Comparison of ENCODE assay signal across 9 cellular contexts in genomic region chr6:37021356-37022129, GRCh38. TPM values are rescaled to one million over a fixed set of nuclear protein-coding genes. Genes with fewer than 3 reads are reported as not detected.
DNase-seq lines count a peak whose midpoint lies in the region; ATAC-seq, FAIRE-seq and TF ChIP-seq lines count a peak whose summit lies in the region.
"Had no signal": no experiment of that assay in that cellular context is flagged by ENCODE, and none has a peak within 500 bp of the region (broad histone marks: within the 10 kb centered on the region; RNA-seq: fewer than 3 reads in every experiment).

No MANE protein-coding gene starts in this region.

- peaks cover 23% of the 10 kb centered on the region for H3K4me1 Mint-ChIP-seq in osteocyte (ENCODE audit: unreplicated experiment)

- no peaks in the 10 kb centered on the region for H3K36me3 ChIP-seq in HEK293 (ENCODE audit: control insufficient read depth in 2 of 2, insufficient read depth in 1 of 2, low read length in 2 of 2)
- peaks cover 12 to 20% of the 10 kb centered on the region in 2 experiments for H3K36me3 ChIP-seq in GM12878 (ENCODE audit: control insufficient read depth in 2 of 2, insufficient read depth in 2 of 2, low read length in 1 of 2)
- H3K36me3 ChIP-seq in body of pancreas (replicated peaks in 1 of 2; ENCODE audit: insufficient read depth in 1 of 2, low read depth in 2 of 2): no peaks in the 10 kb centered on the region

- peak; percentile 54 for TF ChIP-seq CTCF in A549 (IDR thresholded peaks at IDR 0.05)
- 0 out of 2 replicates have a peak, but pooled peaks have one; percentile 11 for TF ChIP-seq CTCF in HEK293 (tag by site-specific recombination; IDR thresholded peaks at IDR 0.05)
- TF ChIP-seq CTCF in GM12878 (IDR thresholded peaks at IDR 0.05 in 2 of 3, conservative IDR thresholded peaks at IDR 0.05 in 1 of 3; ENCODE audit: control insufficient read depth in 2 of 3, extremely low read depth in 1 of 3, insufficient read depth in 1 of 3, low read depth in 3 of 3, low read length in 3 of 3): peak; percentile 4 to 32 (median 31); a peak in 3 of 6 replicates
- peak; percentile 59 for TF ChIP-seq CTCF in osteocyte (IDR thresholded peaks at IDR 0.05)
- no peak for TF ChIP-seq CTCF in omental fat pad (IDR thresholded peaks at IDR 0.05)
- TF ChIP-seq CTCF in body of pancreas (IDR thresholded peaks at IDR 0.05): peak in 3 of 7 experiments; percentile 15 to 20 (median 17)

- RAD21 ChIA-PET in GM12878 (lab: Charles Lee; ENCODE audit: unreplicated experiment): interaction anchor here (5.3 kb wide), 1 partner anchor 151 kb away, joined by 76 read pairs; the partner anchor contains the start of gene PIM1

- no peaks in the 10 kb centered on the region for H3K79me2 ChIP-seq in GM12878 (ENCODE audit: control insufficient read depth, insufficient read depth, low read length)

- no peak overlapping the region for H2AFZ ChIP-seq in GM12878 (ENCODE audit: control insufficient read depth, low read depth, low read length)

- FAIRE-seq in A549 (lab: Jason Lieb, UNC) (no peak), GM12878 (lab: Jason Lieb, UNC) (no peak)

- no peak for TF ChIP-seq EP300 in A549 (IDR thresholded peaks at IDR 0.05)
- TF ChIP-seq EP300 in GM12878 (IDR thresholded peaks at IDR 0.05; ENCODE audit: borderline replicate concordance in 1 of 2, control insufficient read depth in 1 of 2, low read depth in 2 of 2, low read length in 2 of 2): no peak

- no peaks in the 10 kb centered on the region for H3K36me3 Mint-ChIP-seq in osteocyte (ENCODE audit: unreplicated experiment)

- SMC1A ChIA-PET in GM12878 (lab: Charles Lee; ENCODE audit: uncharacterized antibody, unreplicated experiment): interaction anchor here (1.3 to 5.1 kb wide), 3 partner anchors 150 to 192 kb away, joined by 4 to 66 read pairs (median 4); partner anchors contain the start of gene PIM1

- H3K9ac ChIP-seq in GM12878 (ENCODE audit: control insufficient read depth, insufficient read depth, low read length): no peak overlapping the region

- peaks cover 3% of the 10 kb centered on the region; the same call in 1 of the 2 replicates for H4K20me1 ChIP-seq in GM12878 (ENCODE audit: control insufficient read depth, insufficient read depth)

- no TSS peak for BruUV-seq in GM12878 (replicated peaks; lab: Mats Ljungman, UMichigan)

- POLR2A ChIA-PET in A549 (lab: Yijun Ruan, JAX) (interaction anchor here (0.6 kb wide), 1 partner anchor 221 kb away, joined by 3 read pairs; no protein-coding TSS in a partner anchor), HEK293 (lab: Yijun Ruan, JAX) (interaction anchor here (0.6 to 1.8 kb wide), 3 partner anchors 13 to 189 kb away, joined by 3 to 6 read pairs (median 5); no protein-coding TSS in a partner anchor), GM12878 (lab: Charles Lee) (interaction anchor here (2.7 kb wide), 1 partner anchor 15 kb away, joined by 6 read pairs; no protein-coding TSS in a partner anchor)

- H3K9me3 ChIP-seq in A549 (no peaks in the 10 kb centered on the region), HEK293 (ENCODE audit: control insufficient read depth, insufficient read depth, low read depth, low read length) (no peaks in the 10 kb centered on the region), GM12878 (replicated peaks; ENCODE audit: control insufficient read depth, insufficient read depth, low read length) (no peaks in the 10 kb centered on the region), body of pancreas (no peaks in the 10 kb centered on the region)

- no peaks in the 10 kb centered on the region for H3K27me3 Mint-ChIP-seq in osteocyte (ENCODE audit: unreplicated experiment)
- H3K27me3 Mint-ChIP-seq: memory B cell had no signal

- TF ChIP-seq POLR2A in A549 (IDR thresholded peaks at IDR 0.05; ENCODE audit: low read length) (no peak), GM12878 (IDR thresholded peaks at IDR 0.05; ENCODE audit: low read depth, low read length) (no peak), body of pancreas (IDR thresholded peaks at IDR 0.05) (no peak)

- H3K4me3 Mint-ChIP-seq in osteocyte (ENCODE audit: unreplicated experiment): no peak overlapping the region
- H3K4me3 Mint-ChIP-seq: memory B cell had no signal

- 59% methylated on average over 11 of the region's 14 CpGs for WGBS in A549 (ENCODE audit: missing lambda C conversion rate)
- 90% methylated on average over 14 of the region's 14 CpGs for WGBS in GM12878 (ENCODE audit: insufficient coverage, insufficient replicate concordance, low lambda C conversion rate, missing lambda C conversion rate)
- 82 to 88% methylated on average over 10 to 14 of the region's 14 CpGs for WGBS in body of pancreas, 2 donors

- in situ Hi-C loops in GM12878 (cut with MboI): loop anchor here (10.0 kb wide), 2 partner anchors 153 to 183 kb away; partner anchors contain the start of gene PIM1

- H3K27ac Mint-ChIP-seq in osteocyte (ENCODE audit: unreplicated experiment): no peak overlapping the region
- H3K27ac Mint-ChIP-seq: memory B cell had no signal

- no peaks in the 10 kb centered on the region for H3K9me3 Mint-ChIP-seq in osteocyte (ENCODE audit: unreplicated experiment)
- H3K9me3 Mint-ChIP-seq: memory B cell had no signal

- TF ChIP-seq RAD21 in A549 (conservative IDR thresholded peaks at IDR 0.05 in 1 of 2, IDR thresholded peaks at IDR 0.05 in 1 of 2) (peak; percentile 70 to 86), GM12878 (IDR thresholded peaks at IDR 0.05; ENCODE audit: insufficient read depth, low read depth, low read length) (peak; percentile 69)

- H3K4me1 ChIP-seq in A549 (peaks cover 45% of the 10 kb centered on the region), HEK293 (ENCODE audit: control insufficient read depth, insufficient read depth, low read length) (peaks cover 3% of the 10 kb centered on the region; the same call in 1 of the 2 replicates), GM12878 (ENCODE audit: control insufficient read depth, insufficient read depth, low read length) (peaks cover 7% of the 10 kb centered on the region; the same call in 1 of the 2 replicates), body of pancreas (peaks cover 49% of the 10 kb centered on the region)

- CTCF ChIA-PET in A549 (lab: Yijun Ruan, JAX) (interaction anchor here (0.9 to 20.1 kb wide), 12 partner anchors 9 to 293 kb away, joined by 3 to 546 read pairs (median 6); partner anchors contain the start of genes C6orf89 and PIM1), HEK293 (lab: Yijun Ruan, JAX) (interaction anchor here (0.6 to 20.3 kb wide), 20 partner anchors 9 to 294 kb away, joined by 3 to 845 read pairs (median 4); partner anchors contain the start of gene PIM1), GM12878 (lab: Yijun Ruan, JAX) (interaction anchor here (0.6 to 7.5 kb wide), 7 partner anchors 8 to 188 kb away, joined by 3 to 135 read pairs (median 19); partner anchors contain the start of gene C6orf89)

- H3K27ac ChIP-seq in A549: peak overlapping the region; percentile 48 to 87; a peak in 5 of 6 replicates
- H3K27ac ChIP-seq in HEK293 (ENCODE audit: extremely low read depth, low read depth, low read length): no peak overlapping the region
- H3K27ac ChIP-seq in GM12878 (ENCODE audit: control insufficient read depth, insufficient read depth): no peak overlapping the region
- H3K27ac ChIP-seq in body of pancreas: no peak overlapping the region

- H3K4me3 ChIP-seq in A549 (no peak overlapping the region), HEK293 (ENCODE audit: low read depth, low read length) (no peak overlapping the region), GM12878 (no peak overlapping the region), body of pancreas (no peak overlapping the region)

- intact Hi-C loops in GM12878 (cut with micrococcal nuclease; ENCODE audit: unreplicated experiment) (no loop called here), body of pancreas (cut with DNase I) (no loop called here)

- peak in 1 of 2 experiments; percentile 38; a peak in 3 of 6 replicates for ATAC-seq in A549
- no peak for ATAC-seq in GM12878
- no peak for ATAC-seq in HG03565 (IDR thresholded peaks at IDR 0.05; ENCODE audit: unreplicated experiment)
- ATAC-seq in omental fat pad (ENCODE audit: low FRiP score): no peak
- ATAC-seq in body of pancreas: no peak

- H3K4me2 ChIP-seq in A549 (no peak overlapping the region), GM12878 (ENCODE audit: control insufficient read depth, insufficient read depth) (no peak overlapping the region)

- H3K27me3 ChIP-seq in GM12878 (replicated peaks in 1 of 2; ENCODE audit: control insufficient read depth in 2 of 2, insufficient read depth in 2 of 2, low read length in 1 of 2) (no peaks in the 10 kb centered on the region), body of pancreas (no peaks in the 10 kb centered on the region)

- DNase-seq in A549 (ENCODE audit: low read depth in 1 of 2, low spot score in 1 of 2): peak in 1 of 2 experiments; percentile 60
- DNase-seq in T1000 (lab: John Stamatoyannopoulos, UW): peak; percentile 38
- DNase-seq in GM12878 (ENCODE audit: low read depth, low spot score): no peak
- DNase-seq in osteocyte (ENCODE audit: extremely low spot score, unreplicated experiment): no peak
- DNase-seq in omental fat pad (ENCODE audit: low spot score): no peak
- no peak for DNase-seq in body of pancreas

RNA-seq across cellular contexts. Expression of gene FGD2, which starts 16.1 kb away (rescaled TPM):
- polyA plus RNA-seq in A549 (2011; rRNA removed): not detected in 2 replicates
- not detected in 2 replicates for polyA plus RNA-seq in A549 (2012; cell fraction: cytosol; rRNA removed)
- 0.06 TPM in 1 of 2 replicates, not detected in the other for polyA plus RNA-seq in A549 (2012; cell fraction: nucleus; rRNA removed)
- polyA plus RNA-seq in A549 (2017; fragmentation: RNase III; extraction: RNeasy Plus Mini Kit Qiagen cat#74134 plus additional on column Dnase treatment): not detected in 3 replicates
- polyA minus RNA-seq in A549 (2011; rRNA and poly(A)+ RNA removed): not detected in 2 replicates
- total RNA-seq in GM12878 (2013; cell fraction: nucleolus; rRNA removed): 239 and 253 TPM in 2 replicates
- total RNA-seq in GM12878 (2014; rRNA removed): 52.9 and 55.5 TPM in 2 replicates
- total RNA-seq in GM12878 (2014; rRNA removed; fragmentation: Illumina TruSeq; extraction: Trizol): 35.4 and 36.0 TPM in 2 replicates
- 63.6 and 70.4 TPM in 2 replicates for total RNA-seq in GM12878 (2021)
- 5.6 TPM for polyA plus RNA-seq in GM12878 (2011; ENCODE audit: low read depth)
- polyA plus RNA-seq in GM12878 (2011; rRNA removed): 21.7 and 36.4 TPM in 2 replicates
- 43.5 and 65.5 TPM in 2 replicates for polyA plus RNA-seq in GM12878 (2011; cell fraction: cytosol; rRNA removed)
- 214 and 250 TPM in 2 replicates for polyA plus RNA-seq in GM12878 (2011; cell fraction: nucleus; rRNA removed)
- polyA plus RNA-seq in GM12878 (2012): 12.4 and 20.6 TPM in 2 replicates
- 21.8 and 30.3 TPM in 2 replicates for polyA plus RNA-seq in GM12878 (2014; fragmentation: Illumina TruSeq; extraction: Trizol)
- polyA plus RNA-seq in GM12878 (2014; fragmentation: Nextera tagmentation; extraction: Ambion mirVana): 10 to 100 TPM in 1 of 2 experiments, 1 to 10 TPM in 1; 5.2 to 11.3 TPM
- polyA plus RNA-seq in GM12878 (2014; rRNA removed): 83.2 and 88.1 TPM in 2 replicates
- polyA plus RNA-seq in GM12878 (2016; fragmentation: Nextera tagmentation; extraction: Ambion mirVana): 10 to 100 TPM; 23.1 to 25.3 TPM
- 59.2 and 96.7 TPM in 2 replicates for polyA minus RNA-seq in GM12878 (2011; rRNA and poly(A)+ RNA removed)
- 22.3 and 22.6 TPM in 2 replicates for polyA minus RNA-seq in GM12878 (2011; cell fraction: cytosol; rRNA and poly(A)+ RNA removed)
- 63.6 and 102 TPM in 2 replicates for polyA minus RNA-seq in GM12878 (2011; cell fraction: nucleus; rRNA and poly(A)+ RNA removed)
- total RNA-seq in osteocyte: not detected in 2 replicates
- total RNA-seq in omental fat pad: 10 to 100 TPM; 20.0 to 83.6 (median 63.0) TPM
- total RNA-seq in body of pancreas: 10 to 100 TPM; 10.1 to 11.9 TPM

RNA-seq across cellular contexts. Expression of gene MTCH1, which starts 35.5 kb away (rescaled TPM):
- polyA plus RNA-seq in A549 (2011; rRNA removed): 65.4 and 69.4 TPM in 2 replicates
- polyA plus RNA-seq in A549 (2012; cell fraction: cytosol; rRNA removed): 91.5 and 112 TPM in 2 replicates
- polyA plus RNA-seq in A549 (2012; cell fraction: nucleus; rRNA removed): 117 and 143 TPM in 2 replicates
- 99.8 to 112 TPM (median 111 TPM) in 3 replicates for polyA plus RNA-seq in A549 (2017; fragmentation: RNase III; extraction: RNeasy Plus Mini Kit Qiagen cat#74134 plus additional on column Dnase treatment)
- polyA minus RNA-seq in A549 (2011; rRNA and poly(A)+ RNA removed): 86.0 and 88.0 TPM in 2 replicates
- 205 and 215 TPM in 2 replicates for total RNA-seq in GM12878 (2013; cell fraction: nucleolus; rRNA removed)
- total RNA-seq in GM12878 (2014; rRNA removed): 104 and 114 TPM in 2 replicates
- total RNA-seq in GM12878 (2014; rRNA removed; fragmentation: Illumina TruSeq; extraction: Trizol): 64.5 and 65.2 TPM in 2 replicates
- total RNA-seq in GM12878 (2021): 103 and 105 TPM in 2 replicates
- 54.0 TPM for polyA plus RNA-seq in GM12878 (2011; ENCODE audit: low read depth)
- polyA plus RNA-seq in GM12878 (2011; rRNA removed): 73.1 and 86.9 TPM in 2 replicates
- 99.4 and 108 TPM in 2 replicates for polyA plus RNA-seq in GM12878 (2011; cell fraction: cytosol; rRNA removed)
- 265 TPM in 2 replicates for polyA plus RNA-seq in GM12878 (2011; cell fraction: nucleus; rRNA removed)
- 97.3 and 97.7 TPM in 2 replicates for polyA plus RNA-seq in GM12878 (2012)
- 48.5 and 75.3 TPM in 2 replicates for polyA plus RNA-seq in GM12878 (2014; fragmentation: Illumina TruSeq; extraction: Trizol)
- 10 to 100 TPM in 1 of 2 experiments, 1 to 10 TPM in 1; 7.2 to 17.3 TPM for polyA plus RNA-seq in GM12878 (2014; fragmentation: Nextera tagmentation; extraction: Ambion mirVana)
- polyA plus RNA-seq in GM12878 (2014; rRNA removed): 80.2 and 83.5 TPM in 2 replicates
- polyA plus RNA-seq in GM12878 (2016; fragmentation: Nextera tagmentation; extraction: Ambion mirVana): 100 to 1,000 TPM; 108 to 128 TPM
- polyA minus RNA-seq in GM12878 (2011; rRNA and poly(A)+ RNA removed): 140 and 177 TPM in 2 replicates
- 49.4 and 55.5 TPM in 2 replicates for polyA minus RNA-seq in GM12878 (2011; cell fraction: cytosol; rRNA and poly(A)+ RNA removed)
- 129 and 149 TPM in 2 replicates for polyA minus RNA-seq in GM12878 (2011; cell fraction: nucleus; rRNA and poly(A)+ RNA removed)
- 175 and 180 TPM in 2 replicates for total RNA-seq in osteocyte
- total RNA-seq in omental fat pad: 100 to 1,000 TPM; 227 to 251 (median 239) TPM
- total RNA-seq in body of pancreas: 100 to 1,000 TPM; 152 to 198 TPM

Comparison
In these comparisons a context has a peak if more than half of its experiments do, and no peak if none do; other contexts are left out.
1. H3K27ac ChIP-seq: peak in A549 (2 of 2); none in HEK293 (single experiment), GM12878 (single experiment) and body of pancreas (0 of 4).
2. CTCF ChIP-seq: peak in A549 (single experiment), HEK293 (single experiment), GM12878 (3 of 3) and osteocyte (single experiment); none in omental fat pad (0 of 3).
3. RNA of gene FGD2, which starts 16.1 kb away (total RNA-seq): 20.0 to 83.6 TPM in omental fat pad, 35.4 to 253 TPM in GM12878 and 10.1 to 11.9 TPM in body of pancreas; not detected in osteocyte; every median in the first group is over 10 times any median in the second.